Comparison of ENCODE assay signal across 8 cellular contexts in the genomic region with DNA sequence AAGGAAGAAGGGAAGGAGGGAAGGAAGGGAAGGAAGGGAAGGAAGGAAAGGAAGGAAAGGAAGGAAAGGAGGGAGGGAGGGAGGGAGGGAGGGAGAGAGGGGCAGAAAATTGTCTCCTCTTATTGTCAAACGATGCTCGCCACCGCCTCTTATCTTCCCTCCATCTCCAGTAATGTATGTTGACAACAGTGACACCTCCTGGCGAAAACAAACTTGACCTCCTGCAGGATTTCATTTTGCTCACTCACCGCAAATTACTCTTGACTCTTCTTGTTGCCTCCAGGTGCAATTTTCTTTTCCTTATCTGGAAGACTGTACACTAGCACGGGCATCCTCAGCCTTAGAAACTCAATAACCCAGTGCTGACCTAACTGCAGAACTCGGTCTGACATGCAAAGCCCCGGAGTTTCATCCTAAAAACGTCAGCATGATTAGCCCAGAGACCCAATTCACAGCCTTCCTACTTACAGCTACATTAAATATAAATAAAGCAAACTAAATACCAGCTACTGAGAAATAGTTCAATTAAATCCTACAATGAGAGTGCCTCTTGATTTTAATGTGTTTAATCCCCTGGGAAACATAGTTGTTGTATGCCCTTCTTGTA.
A peak's percentile ranks its signal among the peaks of the same experiment; 100 is the strongest.
DNase-seq lines count a peak whose midpoint lies in the region; ATAC-seq and TF ChIP-seq lines count a peak whose summit lies in the region.

No MANE protein-coding gene starts in this region.

- DNase-seq in 8988T (peak; percentile 15), NCI-H2081 treated with DMSO at 0.1 percent for 48 hours (lab: John Stamatoyannopoulos, UW) (peak; percentile 53), iris pigment epithelial cell (ENCODE audit: low read depth) (peak; percentile 36), tibial artery (peak; percentile 47 to 62)
- DNase-seq in activated naive CD4-positive, alpha-beta T cell treated with anti-CD3 and anti-CD28 coated beads, Interleukin-2, amount 50 U/mL, for 16 hours = peak; percentile 10
- no peak for DNase-seq in activated CD4-positive, CD25-positive, alpha-beta regulatory T cell (lab: John Stamatoyannopoulos, UW)

- peak; percentile 92 for ATAC-seq in HG02938 (IDR thresholded peaks at IDR 0.05; ENCODE audit: unreplicated experiment)

- H3K36me3 ChIP-seq in tibial artery = no peaks in the 10 kb centered on the region

- H3K4me1 ChIP-seq in tibial artery = no peaks in the 10 kb centered on the region

- no peaks in the 10 kb centered on the region for H3K9me3 ChIP-seq in tibial artery

- no peaks in the 10 kb centered on the region for H3K27me3 ChIP-seq in tibial artery

- intact Hi-C loops in tibial artery (cut with DNase I; ENCODE audit: low total_unique reads) = no loop called here

- H3K27ac ChIP-seq in tibial artery = no peak overlapping the region

- TF ChIP-seq CTCF in GM12872 (IDR thresholded peaks at IDR 0.05; ENCODE audit: insufficient read depth, low read depth, low read length) = peak; percentile 67
- peak; percentile 25 to 41 for TF ChIP-seq CTCF in tibial artery (IDR thresholded peaks at IDR 0.05)

- no peak overlapping the region for H3K4me3 ChIP-seq in tibial artery

Comparison
In these comparisons a context has a peak if more than half of its experiments do, and no peak if none do; other contexts are left out.
1. DNase-seq: peak in 8988T (single experiment), NCI-H2081 treated with DMSO at 0.1 percent for 48 hours (single experiment), activated naive CD4-positive, alpha-beta T cell treated with anti-CD3 and anti-CD28 coated beads, Interleukin-2, amount 50 U/mL, for 16 hours (single experiment), iris pigment epithelial cell (single experiment) and tibial artery (2 of 2); none in activated CD4-positive, CD25-positive, alpha-beta regulatory T cell (0 of 4).